8 cellular contexts compared by ENCODE assay signal in genomic region chr18:26460449-26461091, GRCh38.
DNase-seq lines count a peak whose midpoint lies in the region; ATAC-seq and TF ChIP-seq lines count a peak whose summit lies in the region.

No MANE protein-coding gene starts in this region.

- peak overlapping the region; percentile 1 for H3K27ac Mint-ChIP-seq in activated T-cell treated with anti-CD3 and anti-CD28 coated beads, Interleukin-2, amount 50 U/mL, for 72 hours
- no peak overlapping the region for H3K27ac Mint-ChIP-seq in activated T-cell treated with anti-CD3 and anti-CD28 coated beads, Interleukin-2, amount 50 U/mL, for 24 hours
- peak overlapping the region; percentile 82 for H3K27ac Mint-ChIP-seq in type B pancreatic cell

- no peaks in the 10 kb centered on the region for H3K27me3 Mint-ChIP-seq in activated T-cell treated with anti-CD3 and anti-CD28 coated beads, Interleukin-2, amount 50 U/mL, for 72 hours (ENCODE audit: low read depth)
- H3K27me3 Mint-ChIP-seq in activated T-cell treated with anti-CD3 and anti-CD28 coated beads, Interleukin-2, amount 50 U/mL, for 24 hours, result no peaks in the 10 kb centered on the region
- no peaks in the 10 kb centered on the region for H3K27me3 Mint-ChIP-seq in type B pancreatic cell

- H3K9me3 Mint-ChIP-seq in activated T-cell treated with anti-CD3 and anti-CD28 coated beads, Interleukin-2, amount 50 U/mL, for 72 hours, result no peaks in the 10 kb centered on the region
- no peaks in the 10 kb centered on the region for H3K9me3 Mint-ChIP-seq in activated T-cell treated with anti-CD3 and anti-CD28 coated beads, Interleukin-2, amount 50 U/mL, for 24 hours
- no peaks in the 10 kb centered on the region for H3K9me3 Mint-ChIP-seq in type B pancreatic cell

- ATAC-seq in activated T-cell treated with anti-CD3 and anti-CD28 coated beads, Interleukin-2, amount 50 U/mL, for 72 hours (replicated peaks in 1 of 2), result no peak
- peak; percentile 63 for ATAC-seq in HG03139 (IDR thresholded peaks at IDR 0.05; ENCODE audit: unreplicated experiment)

- CTCF ChIA-PET in HEK293T (lab: Yijun Ruan, JAX), result no interaction called here

- no peaks in the 10 kb centered on the region for H3K36me3 Mint-ChIP-seq in activated T-cell treated with anti-CD3 and anti-CD28 coated beads, Interleukin-2, amount 50 U/mL, for 72 hours (ENCODE audit: insufficient read depth in 2 of 2)
- no peaks in the 10 kb centered on the region for H3K36me3 Mint-ChIP-seq in activated T-cell treated with anti-CD3 and anti-CD28 coated beads, Interleukin-2, amount 50 U/mL, for 24 hours (ENCODE audit: low read depth)
- peaks cover 60% of the 10 kb centered on the region for H3K36me3 Mint-ChIP-seq in type B pancreatic cell

- DNase-seq in activated T-cell treated with anti-CD3 and anti-CD28 coated beads, Interleukin-2, amount 50 U/mL, for 72 hours, result no peak
- no peak for DNase-seq in activated T-cell treated with anti-CD3 and anti-CD28 coated beads, Interleukin-2, amount 50 U/mL, for 24 hours
- peak; percentile 53 for DNase-seq in SHP77 treated with DMSO at 0.1 percent for 48 hours (lab: John Stamatoyannopoulos, UW)
- no peak for DNase-seq in type B pancreatic cell (ENCODE audit: extremely low spot score, unreplicated experiment)
- no peak for DNase-seq in cerebellar nuclear complex (lab: John Stamatoyannopoulos, UW)
- no peak for DNase-seq in HEK293T (ENCODE audit: extremely low spot score)
- no peak for DNase-seq in HT-29 (ENCODE audit: low spot score)

- POLR2A ChIA-PET in HEK293T (lab: Yijun Ruan, JAX), result no interaction called here

- no peak for TF ChIP-seq CTCF in type B pancreatic cell (conservative IDR thresholded peaks at IDR 0.05)

- H3K4me1 Mint-ChIP-seq in activated T-cell treated with anti-CD3 and anti-CD28 coated beads, Interleukin-2, amount 50 U/mL, for 72 hours (ENCODE audit: low read depth), result peaks cover 16% of the 10 kb centered on the region
- H3K4me1 Mint-ChIP-seq in activated T-cell treated with anti-CD3 and anti-CD28 coated beads, Interleukin-2, amount 50 U/mL, for 24 hours (ENCODE audit: low read depth), result peaks cover 9% of the 10 kb centered on the region
- H3K4me1 Mint-ChIP-seq in type B pancreatic cell (ENCODE audit: unreplicated experiment), result peaks cover 50% of the 10 kb centered on the region

- H3K4me3 Mint-ChIP-seq in activated T-cell treated with anti-CD3 and anti-CD28 coated beads, Interleukin-2, amount 50 U/mL, for 72 hours, result no peak overlapping the region
- H3K4me3 Mint-ChIP-seq in activated T-cell treated with anti-CD3 and anti-CD28 coated beads, Interleukin-2, amount 50 U/mL, for 24 hours, result no peak overlapping the region
- no peak overlapping the region for H3K4me3 Mint-ChIP-seq in type B pancreatic cell

TF ChIP-seq in HEK293T, 16 proteins besides CTCF, POLR2A, EP300 and RAD21:
- TF ChIP-seq HDGF (IDR thresholded peaks at IDR 0.05; ENCODE audit: borderline replicate concordance), result no peak
- TF ChIP-seq ELF4 (IDR thresholded peaks at IDR 0.05), result no peak
- TF ChIP-seq ZNF384 (IDR thresholded peaks at IDR 0.05), result no peak
